In the genomic region with DNA sequence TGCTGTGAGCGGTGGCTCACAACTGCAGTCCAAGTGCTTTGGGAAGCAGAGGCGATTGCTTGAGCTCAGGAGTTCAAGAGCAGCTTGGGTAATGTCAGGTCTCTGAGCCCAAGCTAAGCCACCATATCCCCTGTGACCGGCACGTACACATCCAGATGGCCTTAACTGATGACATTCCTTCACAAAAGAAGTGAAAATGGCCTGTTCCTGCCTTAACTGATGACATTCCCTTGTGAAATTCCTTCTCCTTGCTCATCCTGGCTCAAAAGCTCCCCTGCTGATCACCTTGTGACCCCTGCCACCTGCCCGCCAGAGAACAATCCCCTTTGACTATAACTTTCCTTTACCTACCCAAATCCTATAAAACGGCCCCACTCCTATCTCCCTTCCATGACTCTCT, we compare ENCODE assay signal across 18 cellular contexts. TPM values are rescaled to one million over a fixed set of nuclear protein-coding genes. Genes with fewer than 3 reads are reported as not detected.
A peak's percentile ranks its signal among the peaks of the same experiment; 100 is the strongest.
DNase-seq lines count a peak whose midpoint lies in the region; ATAC-seq, FAIRE-seq and TF ChIP-seq lines count a peak whose summit lies in the region.
"Had no signal": no experiment of that assay in that cellular context is flagged by ENCODE, and none has a peak within 500 bp of the region (broad histone marks: within the 10 kb centered on the region; RNA-seq: fewer than 3 reads in every experiment).

No MANE protein-coding gene starts in this region.

- H2BK15ac ChIP-seq in H1 (ENCODE audit: low read length) = 0 out of 2 replicates have a peak overlapping the region, but pooled peaks have one; percentile 6

- no peak overlapping the region for H3K4ac ChIP-seq in H1 (replicated peaks; ENCODE audit: insufficient read length, low read depth, low read length)

- H3K4me1 Mint-ChIP-seq in activated T-cell treated with anti-CD3 and anti-CD28 coated beads, Interleukin-2, amount 50 U/mL, for 4 hours (ENCODE audit: low read depth) = peaks cover 47% of the 10 kb centered on the region
- peaks cover 6 to 28% (median 25%) of the 10 kb centered on the region in 4 donors for H3K4me1 Mint-ChIP-seq in naive thymus-derived CD8-positive, alpha-beta T cell

- no peaks in the 10 kb centered on the region for H3K9me3 ChIP-seq in HUES48 (ENCODE audit: control insufficient read depth, insufficient read depth, low read length)
- no peaks in the 10 kb centered on the region for H3K9me3 ChIP-seq in H1 (ENCODE audit: insufficient read depth in 2 of 2, low read depth in 1 of 2, low read length in 1 of 2)
- H3K9me3 ChIP-seq: tibial artery had no signal

- peaks cover 12% of the 10 kb centered on the region for H3K23me2 ChIP-seq in H1 (ENCODE audit: low read depth, low read length)

- peaks cover 4% of the 10 kb centered on the region; the same call in 1 of the 2 replicates for H3K79me1 ChIP-seq in H1 (ENCODE audit: low read depth, low read length)

- no peaks in the 10 kb centered on the region for H3K27me3 Mint-ChIP-seq in activated T-cell treated with anti-CD3 and anti-CD28 coated beads, Interleukin-2, amount 50 U/mL, for 4 hours (ENCODE audit: low read depth)
- H3K27me3 Mint-ChIP-seq in naive thymus-derived CD8-positive, alpha-beta T cell = no peaks in the 10 kb centered on the region

- peak overlapping the region; percentile 70 for H4K5ac ChIP-seq in H1 (ENCODE audit: insufficient read length, low read depth, low read length)

- FAIRE-seq in H1 (lab: Jason Lieb, UNC) = no peak
- FAIRE-seq in GM12892 (lab: Jason Lieb, UNC) = no peak

- no peak for TF ChIP-seq EP300 in H1 (IDR thresholded peaks at IDR 0.05; ENCODE audit: borderline replicate concordance in 1 of 2, low read depth in 2 of 2, low read length in 2 of 2)

- no peak for TF ChIP-seq POLR2A in H1 (IDR thresholded peaks at IDR 0.05; ENCODE audit: control extremely low read depth in 1 of 2, low read depth in 2 of 2, low read length in 2 of 2)
- TF ChIP-seq POLR2A in GM12892 (IDR thresholded peaks at IDR 0.05; ENCODE audit: low read depth, low read length) = no peak

- peaks cover 59% of the 10 kb centered on the region for H3K36me3 Mint-ChIP-seq in activated T-cell treated with anti-CD3 and anti-CD28 coated beads, Interleukin-2, amount 50 U/mL, for 4 hours (ENCODE audit: insufficient read depth)
- peaks cover 4 to 28% (median 6%) of the 10 kb centered on the region in 3 donors for H3K36me3 Mint-ChIP-seq in naive thymus-derived CD8-positive, alpha-beta T cell

- peaks cover 0 to 40% of the 10 kb centered on the region in 2 experiments; a peak in 2 of 4 replicates for H3K79me2 ChIP-seq in H1 (ENCODE audit: control insufficient read depth in 1 of 2, insufficient read depth in 2 of 2, low read length in 2 of 2)

- H4K91ac ChIP-seq in H1 (replicated peaks; ENCODE audit: insufficient read length, low read length) = peak overlapping the region; percentile 36

- no peak overlapping the region for H3K27ac Mint-ChIP-seq in naive thymus-derived CD8-positive, alpha-beta T cell
- H3K27ac Mint-ChIP-seq: nephron had no signal

- H3K4me3 ChIP-seq in HUES48 (ENCODE audit: low read depth, low read length) = 0 out of 2 replicates have a peak overlapping the region, but pooled peaks have one; percentile 17
- H3K4me3 ChIP-seq in H1 (ENCODE audit: extremely low read depth in 1 of 4, insufficient read depth in 2 of 4, low read depth in 3 of 4, low read length in 4 of 4) = peak overlapping the region in 1 of 4 experiments; percentile 31; a peak in 3 of 8 replicates
- H3K4me3 ChIP-seq: coronary artery, tibial artery had no signal

- no peak overlapping the region for H4K8ac ChIP-seq in H1 (ENCODE audit: extremely low read depth, insufficient read depth, low read length)

- CTCF ChIA-PET in H1 (lab: Charles Lee; ENCODE audit: partially characterized antibody) = interaction anchor here (1.7 to 2.3 kb wide), 2 partner anchors 11 to 67 kb away, joined by 3 to 8 read pairs; no protein-coding TSS in a partner anchor

- DNase-seq in activated T-cell treated with anti-CD3 and anti-CD28 coated beads, Interleukin-2, amount 50 U/mL, for 4 hours = no peak
- no peak for DNase-seq in activated T-cell treated with anti-CD3 and anti-CD28 coated beads, Interleukin-2, amount 50 U/mL, for 48 hours
- no peak for DNase-seq in H1 (ENCODE audit: low read depth in 1 of 2, low spot score in 2 of 2)
- peak; percentile 47 for DNase-seq in posterior vena cava (ENCODE audit: low spot score)
- no peak for DNase-seq in GM12892 (ENCODE audit: insufficient read length)
- DNase-seq in GF-D8 (lab: John Stamatoyannopoulos, UW) = no peak
- no peak for DNase-seq in naive thymus-derived CD8-positive, alpha-beta T cell
- DNase-seq: ACHN; anterior cingulate cortex; NCI-H1694; NCI-H510A; retina; stimulated activated CD4-positive, alpha-beta T cell treated with anti-CD3 and anti-CD28 coated beads, Interleukin-1b, Interleukin-23, amount 100 ng/mL, for 48 hours; tibial artery had no signal

- peak overlapping the region; percentile 90; the same call in 1 of the 2 replicates for H2BK20ac ChIP-seq in H1 (ENCODE audit: low read length)

- intact Hi-C loops in posterior vena cava (cut with DNase I) = loop anchor here in 1 of 2 donors (5.0 kb wide), 1 partner anchor 44 kb away; no protein-coding TSS in a partner anchor

- H3K27me3 ChIP-seq in HUES48 (ENCODE audit: control insufficient read depth, insufficient read depth, low read length) = no peaks in the 10 kb centered on the region
- no peaks in the 10 kb centered on the region for H3K27me3 ChIP-seq in H1 (replicated peaks in 1 of 4; ENCODE audit: control insufficient read depth in 3 of 4, extremely low read depth in 1 of 4, insufficient read depth in 3 of 4, low read length in 3 of 4)
- H3K27me3 ChIP-seq: tibial artery had no signal

- H3K9me3 Mint-ChIP-seq in activated T-cell treated with anti-CD3 and anti-CD28 coated beads, Interleukin-2, amount 50 U/mL, for 4 hours = no peaks in the 10 kb centered on the region
- H3K9me3 Mint-ChIP-seq in naive thymus-derived CD8-positive, alpha-beta T cell = no peaks in the 10 kb centered on the region
- H3K9me3 Mint-ChIP-seq: nephron had no signal

- no peak overlapping the region for H3K14ac ChIP-seq in H1 (ENCODE audit: insufficient read length)

- POLR2A ChIA-PET in H1 (lab: Charles Lee; ENCODE audit: partially characterized antibody) = interaction anchor here (0.6 to 6.4 kb wide), 14 partner anchors 10 to 77 kb away, joined by 3 to 109 read pairs (median 5); no protein-coding TSS in a partner anchor
- POLR2A ChIA-PET in naive thymus-derived CD8-positive, alpha-beta T cell (lab: Charles Lee) = no interaction called here

- 52% methylated on average over 6 of the region's 6 CpGs; no CpG with 5 or more reads in 1 of the 2 experiments for WGBS in H1 (ENCODE audit: extremely low coverage in 1 of 2, insufficient coverage in 1 of 2, insufficient read length in 1 of 2, insufficient replicate concordance in 2 of 2, low coverage in 1 of 2, low lambda C conversion rate in 2 of 2, missing lambda C conversion rate in 1 of 2), 2 experiments

- no peak for ATAC-seq in activated T-cell treated with anti-CD3 and anti-CD28 coated beads, Interleukin-2, amount 50 U/mL, for 4 hours
- no peak for ATAC-seq in naive thymus-derived CD8-positive, alpha-beta T cell

- TF ChIP-seq CTCF in H1 (IDR thresholded peaks at IDR 0.05; ENCODE audit: control extremely low read depth in 1 of 3, insufficient read depth in 1 of 3, low read depth in 1 of 3, low read length in 3 of 3) = no peak

- peak overlapping the region; percentile 54 for H2BK5ac ChIP-seq in H1 (ENCODE audit: low read depth, low read length)

- H3K27ac ChIP-seq in HUES48 (ENCODE audit: low read depth, low read length) (peak overlapping the region; percentile 92), H1 (ENCODE audit: low read depth, low read length) (peak overlapping the region; percentile 81)
- H3K27ac ChIP-seq: coronary artery, tibial artery had no signal

- H3K36me3 ChIP-seq in HUES48 (ENCODE audit: control insufficient read depth, insufficient read depth, low read length) = peaks cover 47% of the 10 kb centered on the region
- H3K36me3 ChIP-seq in H1 (ENCODE audit: control insufficient read depth in 2 of 4, insufficient read depth in 4 of 4, low read length in 3 of 4) = peaks cover 3 to 42% (median 9%) of the 10 kb centered on the region in 4 experiments

- no peak overlapping the region; the same call in 1 of the 2 replicates for H2AK5ac ChIP-seq in H1 (ENCODE audit: low read depth, low read length)

- H3K9ac ChIP-seq in HUES48 (ENCODE audit: low read depth, low read length) = peak overlapping the region; percentile 31
- H3K9ac ChIP-seq in H1 (replicated peaks in 1 of 4; ENCODE audit: extremely low read depth in 1 of 4, low read depth in 3 of 4, low read length in 3 of 4) = peak overlapping the region in 1 of 4 experiments; percentile 29; a peak in 2 of 7 replicates

- H3K23ac ChIP-seq in H1 (ENCODE audit: insufficient read length) = no peak overlapping the region

- no peak for TF ChIP-seq RAD21 in H1 (IDR thresholded peaks at IDR 0.05 in 1 of 2, conservative IDR thresholded peaks at IDR 0.05 in 1 of 2; ENCODE audit: low read depth in 2 of 2, low read length in 2 of 2)

- no peak overlapping the region for H2AFZ ChIP-seq in H1 (ENCODE audit: low read length)

- peak overlapping the region; percentile 55; the same call in 1 of the 2 replicates for H2BK12ac ChIP-seq in H1 (ENCODE audit: low read depth, low read length)

- peaks cover 38% of the 10 kb centered on the region for H3K4me1 ChIP-seq in HUES48 (ENCODE audit: control insufficient read depth, insufficient read depth, low read length)
- peaks cover 12 to 22% (median 14%) of the 10 kb centered on the region in 4 experiments; a peak in 6 of 7 replicates for H3K4me1 ChIP-seq in H1 (replicated peaks in 1 of 4; ENCODE audit: control insufficient read depth in 3 of 4, insufficient read depth in 4 of 4, low read length in 3 of 4)

- no peaks in the 10 kb centered on the region for H4K20me1 ChIP-seq in H1 (replicated peaks in 1 of 2; ENCODE audit: control insufficient read depth in 1 of 2, insufficient read depth in 2 of 2, low read length in 2 of 2)

- H3K56ac ChIP-seq in H1 (replicated peaks; ENCODE audit: insufficient read length, low read depth, low read length) = no peak overlapping the region

- peak overlapping the region; percentile 60 for H3K4me3 Mint-ChIP-seq in activated T-cell treated with anti-CD3 and anti-CD28 coated beads, Interleukin-2, amount 50 U/mL, for 4 hours
- no peak overlapping the region for H3K4me3 Mint-ChIP-seq in naive thymus-derived CD8-positive, alpha-beta T cell
- H3K4me3 Mint-ChIP-seq: nephron had no signal

- H3K18ac ChIP-seq in H1 (ENCODE audit: extremely low read depth, low read length) = 0 out of 2 replicates have a peak overlapping the region, but pooled peaks have one; percentile 68

- peak overlapping the region; percentile 52 to 94; a peak in 3 of 4 replicates for H3K4me2 ChIP-seq in H1 (ENCODE audit: insufficient read depth in 1 of 2, low read depth in 2 of 2, low read length in 2 of 2)

- H2BK120ac ChIP-seq in H1 (replicated peaks; ENCODE audit: low read depth, low read length) = no peak overlapping the region

RNA-seq across cellular contexts. Expression of a gene that starts 4.5 kb away (rescaled TPM):
- total RNA-seq in activated T-cell treated with anti-CD3 and anti-CD28 coated beads, Interleukin-2, amount 50 U/mL, for 4 hours = 10 to 100 TPM in 2 of 3 donors, 1 to 10 TPM in 1; 9.2 to 11.7 (median 10.1) TPM
- total RNA-seq in H1 (2021; fragmentation: NEBNext Ultra II Directional; extraction: Animal tissue kit (Norgen Biotek cat#: 25700)) = 11.0 and 11.2 TPM in 2 replicates
- polyA plus RNA-seq in H1 (2011; rRNA removed) = 16.2 and 22.7 TPM in 2 replicates
- polyA plus RNA-seq in H1 (2011; cell fraction: cytosol; rRNA removed) = 13.3 TPM
- 17.4 TPM for polyA plus RNA-seq in H1 (2011; cell fraction: nucleus; rRNA removed)
- 7.2 to 10.5 TPM (median 8.4 TPM) in 4 replicates for polyA plus RNA-seq in H1 (2012, experiment 1 of 2)
- 10.9 TPM for polyA plus RNA-seq in H1 (2012, experiment 2 of 2)
- 7.5 TPM for polyA plus RNA-seq in H1 (2013, experiment 1 of 2)
- 6.5 TPM for polyA plus RNA-seq in H1 (2013, experiment 2 of 2)
- 11.2 and 14.3 TPM in 2 replicates for polyA minus RNA-seq in H1 (2011; rRNA and poly(A)+ RNA removed)
- 8.8 TPM for polyA minus RNA-seq in H1 (2011; cell fraction: cytosol; rRNA and poly(A)+ RNA removed)
- polyA minus RNA-seq in H1 (2011; cell fraction: nucleus; rRNA and poly(A)+ RNA removed) = 13.0 TPM
- total RNA-seq in posterior vena cava = 1 to 10 TPM; 7.5 to 7.6 TPM
- polyA plus RNA-seq in GM12892 (2012; ENCODE audit: missing spikeins) = 2.6 TPM
- 1 to 10 TPM; 6.2 to 6.6 TPM for total RNA-seq in naive thymus-derived CD8-positive, alpha-beta T cell
- polyA plus RNA-seq in naive thymus-derived CD8-positive, alpha-beta T cell = 10 to 100 TPM in 2 of 3 donors, 1 to 10 TPM in 1; 8.3 to 11.9 (median 10.7) TPM

RNA-seq across cellular contexts. Expression of a gene that starts 48.6 kb away (rescaled TPM):
- not detected for total RNA-seq in activated T-cell treated with anti-CD3 and anti-CD28 coated beads, Interleukin-2, amount 50 U/mL, for 4 hours
- not detected in 2 replicates for total RNA-seq in H1 (2021; fragmentation: NEBNext Ultra II Directional; extraction: Animal tissue kit (Norgen Biotek cat#: 25700))
- polyA plus RNA-seq in H1 (2011; rRNA removed) = not detected in 2 replicates
- polyA plus RNA-seq in H1 (2011; cell fraction: cytosol; rRNA removed) = 0.05 TPM
- polyA plus RNA-seq in H1 (2011; cell fraction: nucleus; rRNA removed) = not detected
- polyA plus RNA-seq in H1 (2012, experiment 1 of 2) = not detected in 4 replicates
- not detected for polyA plus RNA-seq in H1 (2012, experiment 2 of 2)
- not detected for polyA plus RNA-seq in H1 (2013, experiment 1 of 2)
- not detected for polyA plus RNA-seq in H1 (2013, experiment 2 of 2)
- polyA minus RNA-seq in H1 (2011; rRNA and poly(A)+ RNA removed) = not detected in 2 replicates
- polyA minus RNA-seq in H1 (2011; cell fraction: cytosol; rRNA and poly(A)+ RNA removed) = not detected
- polyA minus RNA-seq in H1 (2011; cell fraction: nucleus; rRNA and poly(A)+ RNA removed) = not detected
- not detected for total RNA-seq in posterior vena cava
- not detected for polyA plus RNA-seq in GM12892 (2012; ENCODE audit: missing spikeins)
- not detected for total RNA-seq in naive thymus-derived CD8-positive, alpha-beta T cell
- not detected for polyA plus RNA-seq in naive thymus-derived CD8-positive, alpha-beta T cell
- total RNA-seq: LHCN-M2 had no signal
